ENCODE assay signal across 25 cellular contexts in the genomic region with DNA sequence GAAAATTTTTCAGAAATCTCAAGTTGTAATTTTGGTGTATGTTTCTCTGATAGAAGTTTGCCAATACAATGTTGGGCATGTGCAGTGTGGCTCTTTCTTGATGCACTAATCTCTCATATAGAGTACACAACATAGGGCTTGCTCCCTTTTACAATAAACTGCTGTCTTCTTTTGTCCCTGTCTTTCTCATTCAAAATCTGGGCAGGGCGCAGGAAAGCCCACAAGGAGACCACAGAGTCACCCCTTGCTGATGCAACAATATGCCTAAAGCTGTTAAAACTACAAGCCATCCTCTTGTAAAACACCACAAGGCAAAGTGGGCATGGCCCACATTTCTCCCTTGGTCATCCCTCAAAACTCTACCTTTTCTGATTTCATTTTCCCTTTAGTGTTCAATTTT.
"Had no signal": no experiment of that assay in that cellular context is flagged by ENCODE, and none has a peak within 500 bp of the region (broad histone marks: within the 10 kb centered on the region; RNA-seq: fewer than 3 reads in every experiment).

No MANE protein-coding gene starts in this region.

- H3K4me1 Mint-ChIP-seq: activated CD4-positive, alpha-beta memory T cell treated with anti-CD3 and anti-CD28 coated beads, Interleukin-2, amount 10 ng/mL, durations not matched to agents 7 days and 5 days; activated CD4-positive, alpha-beta T cell treated with anti-CD3 and anti-CD28 coated beads for 36 hours; T-cell had no signal

- H3K4me3 Mint-ChIP-seq: activated CD4-positive, alpha-beta memory T cell treated with anti-CD3 and anti-CD28 coated beads, Interleukin-2, amount 10 ng/mL, durations not matched to agents 7 days and 5 days; activated CD4-positive, alpha-beta T cell treated with anti-CD3 and anti-CD28 coated beads for 36 hours; T-cell had no signal

- H3K27me3 Mint-ChIP-seq: activated CD4-positive, alpha-beta memory T cell treated with anti-CD3 and anti-CD28 coated beads, Interleukin-2, amount 10 ng/mL, durations not matched to agents 7 days and 5 days had no signal

- H3K9me3 ChIP-seq: breast epithelium, colonic mucosa had no signal

- H3K27me3 ChIP-seq: breast epithelium, colonic mucosa had no signal

- H3K9me3 Mint-ChIP-seq: activated CD4-positive, alpha-beta memory T cell treated with anti-CD3 and anti-CD28 coated beads, Interleukin-2, amount 10 ng/mL, durations not matched to agents 7 days and 5 days; T-cell had no signal

- H3K4me3 ChIP-seq: breast epithelium, colonic mucosa, SK-N-MC had no signal

- H3K27ac Mint-ChIP-seq: activated CD4-positive, alpha-beta memory T cell treated with anti-CD3 and anti-CD28 coated beads, Interleukin-2, amount 10 ng/mL, durations not matched to agents 7 days and 5 days; activated CD4-positive, alpha-beta T cell treated with anti-CD3 and anti-CD28 coated beads for 36 hours; T-cell had no signal

- H3K4me1 ChIP-seq: breast epithelium, colonic mucosa had no signal

- H3K36me3 Mint-ChIP-seq: T-cell had no signal

- H3K36me3 ChIP-seq: breast epithelium, colonic mucosa had no signal

- H3K27ac ChIP-seq: breast epithelium, colonic mucosa, SK-N-MC, VCaP had no signal

- DNase-seq: activated CD4-positive, alpha-beta memory T cell treated with anti-CD3 and anti-CD28 coated beads, Interleukin-2, amount 10 ng/mL, durations not matched to agents 7 days and 5 days; activated CD4-positive, alpha-beta T cell treated with anti-CD3 and anti-CD28 coated beads for 36 hours; activated CD4-positive, alpha-beta T cell treated with anti-CD3 and anti-CD28 coated beads, Interleukin-2, amount 50 U/mL, for 1 hour; activated CD8-positive, alpha-beta memory T cell treated with anti-CD3 and anti-CD28 coated beads, Interleukin-2, amount 50 U/mL, for 4 hours; activated naive CD4-positive, alpha-beta T cell treated with anti-CD3 and anti-CD28 coated beads, Interleukin-2, amount 50 U/mL, for 16 hours; activated T-cell treated with anti-CD3 and anti-CD28 coated beads, Interleukin-2, amount 50 U/mL, for 1 hour; aorta; caudate nucleus; colonic mucosa; Karpas-422; NCI-H1105 treated with DMSO at 0.1 percent for 48 hours; NCI-H1436 treated with DMSO at 0.1 percent for 48 hours; NCI-H187; NCI-H2081; NCI-H345; NCI-H510A; NCI-H526 treated with DMSO at 0.1 percent for 48 hours; NCI-H82; RPMI8226; T-cell; T-helper 2 cell; T1000 had no signal
